ENCODE assay signal across 9 cellular contexts in genomic region chr6:36642913-36643817, GRCh38. TPM values are rescaled to one million over a fixed set of nuclear protein-coding genes. Genes with fewer than 3 reads are reported as not detected.
DNase-seq lines count a peak whose midpoint lies in the region; FAIRE-seq and TF ChIP-seq lines count a peak whose summit lies in the region.
"Had no signal": no experiment of that assay in that cellular context is flagged by ENCODE, and none has a peak within 500 bp of the region (broad histone marks: within the 10 kb centered on the region; RNA-seq: fewer than 3 reads in every experiment).

No MANE protein-coding gene starts in this region.

- H3K4me3 ChIP-seq in kidney epithelial cell (ENCODE audit: low read depth, low read length) (no peak overlapping the region), transverse colon (no peak overlapping the region)

- no peak for TF ChIP-seq EP300 in transverse colon (IDR thresholded peaks at IDR 0.05; ENCODE audit: low read depth)

- H3K27ac Mint-ChIP-seq in MCF 10A (ENCODE audit: low read depth, unreplicated experiment), result peak overlapping the region; percentile 31
- H3K27ac Mint-ChIP-seq: activated B cell treated with CpG ODN at 0.5 μM for 24 hours had no signal

- peaks cover 15 to 41% (median 26%) of the 10 kb centered on the region in 4 donors for H3K4me1 ChIP-seq in transverse colon

- H3K36me3 Mint-ChIP-seq in MCF 10A (ENCODE audit: insufficient read depth, unreplicated experiment), result no peaks in the 10 kb centered on the region

- no TSS peak for BruUV-seq in MCF 10A (replicated peaks; lab: Mats Ljungman, UMichigan)

- intact Hi-C loops in MCF 10A (cut with micrococcal nuclease) (loop anchor here (2.0 kb wide), 1 partner anchor 34 kb away; no protein-coding TSS in a partner anchor), transverse colon (cut with DNase I; ENCODE audit: low total_unique reads) (no loop called here)

- FAIRE-seq in HTR-8/SVneo (lab: Jason Lieb, UNC), result no peak

- no peak overlapping the region for H3K4me3 Mint-ChIP-seq in MCF 10A (ENCODE audit: unreplicated experiment)
- H3K4me3 Mint-ChIP-seq: activated B cell treated with CpG ODN at 0.5 μM for 24 hours had no signal

- no peaks in the 10 kb centered on the region for H3K9me3 ChIP-seq in transverse colon

- H3K27ac ChIP-seq in transverse colon, result peak overlapping the region; percentile 79 to 87 (median 81)

- POLR2A ChIA-PET in MCF 10A (lab: Yijun Ruan, JAX), result interaction anchor here (0.8 to 7.0 kb wide), 20 partner anchors 10 to 80 kb away, joined by 3 to 144 read pairs (median 7); partner anchors contain the start of gene CDKN1A

- peaks cover 14% of the 10 kb centered on the region for H3K4me1 Mint-ChIP-seq in MCF 10A (ENCODE audit: insufficient read depth, unreplicated experiment)

- CTCF ChIA-PET in MCF 10A (lab: Yijun Ruan, JAX), result interaction anchor here (0.6 to 4.6 kb wide), 10 partner anchors 10 to 162 kb away, joined by 3 to 27 read pairs (median 4); no protein-coding TSS in a partner anchor

- TF ChIP-seq POLR2A in transverse colon (IDR thresholded peaks at IDR 0.05), result peak; percentile 44

- TF ChIP-seq CTCF in MCF 10A (IDR thresholded peaks at IDR 0.05; ENCODE audit: unreplicated experiment) (no peak), kidney epithelial cell (IDR thresholded peaks at IDR 0.05; ENCODE audit: insufficient read depth, low read length, poor library complexity, severe bottlenecking) (no peak), transverse colon (IDR thresholded peaks at IDR 0.05) (no peak)

- no peaks in the 10 kb centered on the region for H3K9me3 Mint-ChIP-seq in MCF 10A (ENCODE audit: unreplicated experiment)
- H3K9me3 Mint-ChIP-seq: activated B cell treated with CpG ODN at 0.5 μM for 24 hours had no signal

- no peaks in the 10 kb centered on the region for H3K27me3 Mint-ChIP-seq in MCF 10A (ENCODE audit: insufficient read depth, unreplicated experiment)
- H3K27me3 Mint-ChIP-seq: activated B cell treated with CpG ODN at 0.5 μM for 24 hours had no signal

- H3K27me3 ChIP-seq in kidney epithelial cell (ENCODE audit: control insufficient read depth, insufficient read depth, low read length) (no peaks in the 10 kb centered on the region), transverse colon (no peaks in the 10 kb centered on the region)

- in situ Hi-C loops in transverse colon (cut with MboI; ENCODE audit: low pct_ligation_motif_present in 1 of 4, low pct_unique_long_range_greater_than_20kb in 1 of 4, low sequenced_read_pairs in 3 of 4), result no loop called here

- H3K36me3 ChIP-seq in kidney epithelial cell (ENCODE audit: control insufficient read depth, insufficient read depth, low read length) (no peaks in the 10 kb centered on the region), transverse colon (no peaks in the 10 kb centered on the region)

- WGBS in transverse colon (ENCODE audit: low coverage in 1 of 2), 2 donors, result 20 to 29% methylated on average over 1 to 8 of the region's 8 CpGs

- DNase-seq in HTR-8/SVneo (ENCODE audit: insufficient read length, low spot score) (peak; percentile 71), MCF 10A (ENCODE audit: unreplicated experiment) (peak; percentile 95), kidney epithelial cell (ENCODE audit: low read depth) (peak; percentile 73), transverse colon (peak; percentile 95), NCI-H345 (lab: John Stamatoyannopoulos, UW) (no peak), SIG-M5 treated with dmso at 0.1 percent for 504 hours (lab: John Stamatoyannopoulos, UW; ENCODE audit: unreplicated experiment) (no peak), DMS153 treated with DMSO at 0.1 percent for 48 hours (lab: John Stamatoyannopoulos, UW; ENCODE audit: unreplicated experiment) (no peak)
- DNase-seq in activated naive CD4-positive, alpha-beta T cell (lab: John Stamatoyannopoulos, UW), result no peak
- DNase-seq: activated B cell treated with CpG ODN at 0.5 μM for 24 hours had no signal

RNA-seq across cellular contexts. Expression of gene CDKN1A, which starts 35.3 kb away (rescaled TPM):
- total RNA-seq in MCF 10A (2022) (407 and 489 TPM in 2 replicates), kidney epithelial cell (1,168 and 1,214 TPM in 2 replicates), transverse colon (100 to 1,000 TPM in 3 of 4 donors, 10 to 100 TPM in 1; 34.6 to 613 (median 264) TPM)

RNA-seq across cellular contexts. Expression of gene SRSF3, which starts 49.0 kb away (rescaled TPM):
- total RNA-seq in MCF 10A (2022) (364 and 479 TPM in 2 replicates), kidney epithelial cell (177 and 317 TPM in 2 replicates), transverse colon (100 to 1,000 TPM; 110 to 177 (median 144) TPM)

RNA-seq across cellular contexts. Expression of gene RAB44, which starts 54.5 kb away (rescaled TPM):
- total RNA-seq in MCF 10A (2022) (0.09 TPM in 1 of 2 replicates, not detected in the other), kidney epithelial cell (0.07 TPM in 1 of 2 replicates, not detected in the other), transverse colon (1 to 10 TPM in 1 of 4 donors, under 1 TPM in 3; 0.14 to 1.1 (median 0.46) TPM)

Comparison
In these comparisons a context has a peak if more than half of its experiments do, and no peak if none do; other contexts are left out.
1. DNase-seq: peak in HTR-8/SVneo (single experiment), MCF 10A (single experiment), kidney epithelial cell (single experiment) and transverse colon (single experiment); none in activated naive CD4-positive, alpha-beta T cell (0 of 4), NCI-H345 (single experiment), SIG-M5 treated with dmso at 0.1 percent for 504 hours (single experiment) and DMS153 treated with DMSO at 0.1 percent for 48 hours (single experiment).